8 cellular contexts compared by ENCODE assay signal in the genomic region with DNA sequence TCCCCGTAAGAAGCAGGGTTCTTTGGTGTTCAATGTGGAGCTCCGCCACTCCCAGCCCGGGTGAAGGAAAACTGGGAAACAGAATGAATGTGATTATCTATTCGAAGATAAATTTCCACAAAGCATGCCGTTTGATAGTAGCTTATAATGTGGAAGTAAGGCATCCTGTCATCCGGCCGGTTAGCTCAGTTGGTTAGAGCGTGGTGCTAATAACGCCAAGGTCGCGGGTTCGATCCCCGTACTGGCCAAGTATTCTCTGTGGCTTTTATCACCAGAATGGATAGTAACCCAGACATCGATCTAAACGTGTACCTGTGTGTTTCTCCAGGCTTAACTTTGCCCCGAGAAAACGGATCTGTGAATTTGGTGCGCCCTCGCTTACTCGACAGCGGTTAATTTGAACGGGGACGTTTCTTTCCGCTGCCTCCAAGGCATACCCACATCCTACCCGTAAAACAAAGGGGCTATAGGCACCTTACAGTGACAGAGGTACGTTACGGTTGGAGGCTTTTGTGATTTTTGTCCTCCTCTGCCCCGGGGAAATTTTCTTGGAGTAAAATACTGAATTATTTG.
DNase-seq lines count a peak whose midpoint lies in the region; ATAC-seq and TF ChIP-seq lines count a peak whose summit lies in the region.

No MANE protein-coding gene starts in this region.

- intact Hi-C loops in Right ventricle myocardium inferior (cut with DNase I): no loop called here
- intact Hi-C loops in cardiac septum (cut with DNase I): no loop called here

- ATAC-seq in Right ventricle myocardium inferior: peak; percentile 93
- peak; percentile 52 for ATAC-seq in HG03135 (IDR thresholded peaks at IDR 0.05; ENCODE audit: unreplicated experiment)

- H3K4me3 ChIP-seq in cardiac fibroblast (replicated peaks in 1 of 2; ENCODE audit: low read depth in 2 of 2, low read length in 2 of 2) (peak overlapping the region; percentile 58 to 69), kidney epithelial cell (ENCODE audit: low read depth, low read length) (peak overlapping the region; percentile 54)

- H3K36me3 ChIP-seq in kidney epithelial cell (ENCODE audit: control insufficient read depth, insufficient read depth, low read length): no peaks in the 10 kb centered on the region

- H3K27me3 ChIP-seq in kidney epithelial cell (ENCODE audit: control insufficient read depth, insufficient read depth, low read length): no peaks in the 10 kb centered on the region

- peak overlapping the region; percentile 69 for H3K27ac ChIP-seq in VCaP

- DNase-seq in Right ventricle myocardium inferior (ENCODE audit: missing footprints): no peak
- no peak for DNase-seq in cardiac septum (ENCODE audit: low spot score)
- DNase-seq in NCI-H2196 treated with DMSO at 0.1 percent for 48 hours (lab: John Stamatoyannopoulos, UW; ENCODE audit: unreplicated experiment): peak; percentile 44
- DNase-seq in cardiac fibroblast (ENCODE audit: low read depth in 2 of 2): peak; percentile 87 to 96
- DNase-seq in kidney epithelial cell (ENCODE audit: low read depth): no peak
- peak; percentile 70 to 74 for DNase-seq in stimulated activated CD4-positive, alpha-beta T cell treated with anti-CD3 and anti-CD28 coated beads, Interleukin-15, amount 100 ng/mL, for 48 hours (ENCODE audit: low read depth in 2 of 2)

- TF ChIP-seq CTCF in VCaP (conservative IDR thresholded peaks at IDR 0.05): no peak
- TF ChIP-seq CTCF in cardiac fibroblast (IDR thresholded peaks at IDR 0.05; ENCODE audit: low read depth, low read length): no peak
- TF ChIP-seq CTCF in kidney epithelial cell (IDR thresholded peaks at IDR 0.05; ENCODE audit: insufficient read depth, low read length, poor library complexity, severe bottlenecking): no peak

Comparison
In these comparisons a context has a peak if more than half of its experiments do, and no peak if none do; other contexts are left out.
1. DNase-seq: peak in NCI-H2196 treated with DMSO at 0.1 percent for 48 hours (single experiment), cardiac fibroblast (2 of 2) and stimulated activated CD4-positive, alpha-beta T cell treated with anti-CD3 and anti-CD28 coated beads, Interleukin-15, amount 100 ng/mL, for 48 hours (2 of 2); none in Right ventricle myocardium inferior (single experiment), cardiac septum (single experiment) and kidney epithelial cell (single experiment).